Comparison of ENCODE assay signal across 23 cellular contexts in genomic region chr5:64872044-64872443, GRCh38.
DNase-seq lines count a peak whose midpoint lies in the region; ATAC-seq, FAIRE-seq and TF ChIP-seq lines count a peak whose summit lies in the region.
"Had no signal": no experiment of that assay in that cellular context is flagged by ENCODE, and none has a peak within 500 bp of the region (broad histone marks: within the 10 kb centered on the region; RNA-seq: fewer than 3 reads in every experiment).

No MANE protein-coding gene starts in this region.

- H4K8ac ChIP-seq in IMR-90 (ENCODE audit: low read depth in 2 of 2, low read length in 2 of 2) = no peak overlapping the region

- no peak for TF ChIP-seq EP300 in GM12878 (IDR thresholded peaks at IDR 0.05; ENCODE audit: borderline replicate concordance in 1 of 2, control insufficient read depth in 1 of 2, low read depth in 2 of 2, low read length in 2 of 2)

- H3K4me3 ChIP-seq in IMR-90 (ENCODE audit: insufficient read depth, low read depth, low read length) (no peak overlapping the region), GM12878 (no peak overlapping the region), SJCRH30 (no peak overlapping the region)
- H3K4me3 ChIP-seq: SJSA1, thoracic aorta had no signal

- CTCF ChIA-PET in IMR-90 (lab: Yijun Ruan, JAX) (no interaction called here), GM12878 (lab: Yijun Ruan, JAX) (interaction anchor here (0.6 kb wide), 1 partner anchor 114 kb away, joined by 3 read pairs; no protein-coding TSS in a partner anchor)

- dilution Hi-C loops in IMR-90 (cut with HindIII; ENCODE audit: low sequenced_read_pairs, unreplicated experiment) = no loop called here

- BruUV-seq in IMR-90 (replicated peaks; lab: Mats Ljungman, UMichigan) = no TSS peak
- no TSS peak for BruUV-seq in GM12878 (replicated peaks; lab: Mats Ljungman, UMichigan)

- H4K5ac ChIP-seq in IMR-90 (ENCODE audit: low read depth, low read length) = no peak overlapping the region

- no peak overlapping the region for H3K4ac ChIP-seq in IMR-90 (ENCODE audit: low read depth, low read length)

- no peak overlapping the region for H2AFZ ChIP-seq in IMR-90 (replicated peaks; ENCODE audit: low read length, poor library complexity)
- no peak overlapping the region for H2AFZ ChIP-seq in GM12878 (ENCODE audit: control insufficient read depth, low read depth, low read length)

- intact Hi-C loops in IMR-90 (cut with micrococcal nuclease) (loop anchor here (10.0 kb wide), 1 partner anchor 53 kb away; no protein-coding TSS in a partner anchor), GM12878 (cut with micrococcal nuclease; ENCODE audit: unreplicated experiment) (no loop called here)

- H4K20me1 ChIP-seq in IMR-90 (ENCODE audit: insufficient read depth, low read length) (no peaks in the 10 kb centered on the region), GM12878 (ENCODE audit: control insufficient read depth, insufficient read depth) (no peaks in the 10 kb centered on the region)

- no peak for TF ChIP-seq CTCF in IMR-90 (conservative IDR thresholded peaks at IDR 0.05; ENCODE audit: low read depth, low read length)
- no peak for TF ChIP-seq CTCF in GM12878 (IDR thresholded peaks at IDR 0.05 in 2 of 3, conservative IDR thresholded peaks at IDR 0.05 in 1 of 3; ENCODE audit: control insufficient read depth in 2 of 3, extremely low read depth in 1 of 3, insufficient read depth in 1 of 3, low read depth in 3 of 3, low read length in 3 of 3)

- POLR2A ChIA-PET in IMR-90 (lab: Charles Lee; ENCODE audit: unreplicated experiment) = no interaction called here
- POLR2A ChIA-PET in GM12878 (lab: Charles Lee) = no interaction called here

- H3K27ac ChIP-seq in IMR-90 (ENCODE audit: insufficient read depth, low read length) (no peak overlapping the region), GM12878 (ENCODE audit: control insufficient read depth, insufficient read depth) (no peak overlapping the region), SJCRH30 (no peak overlapping the region)
- H3K27ac ChIP-seq: SJSA1, thoracic aorta had no signal

- no peak for TF ChIP-seq POLR2A in IMR-90 (IDR thresholded peaks at IDR 0.05; ENCODE audit: low read depth, low read length)
- TF ChIP-seq POLR2A in GM12878 (IDR thresholded peaks at IDR 0.05; ENCODE audit: low read depth, low read length) = no peak

- H3K4me2 ChIP-seq in IMR-90 (ENCODE audit: low read depth, low read length) = no peak overlapping the region
- H3K4me2 ChIP-seq in GM12878 (ENCODE audit: control insufficient read depth, insufficient read depth) = no peak overlapping the region

- peak; percentile 88 for FAIRE-seq in GM12878 (lab: Jason Lieb, UNC)

- H3K9me3 ChIP-seq in IMR-90 (ENCODE audit: control insufficient read depth, insufficient read depth, low read length) (no peaks in the 10 kb centered on the region), GM12878 (replicated peaks; ENCODE audit: control insufficient read depth, insufficient read depth, low read length) (no peaks in the 10 kb centered on the region), SJCRH30 (replicated peaks) (no peaks in the 10 kb centered on the region)
- H3K9me3 ChIP-seq: SJSA1, thoracic aorta had no signal

- H2AK5ac ChIP-seq in IMR-90 (ENCODE audit: low read depth, low read length) = no peak overlapping the region

- H3K18ac ChIP-seq in IMR-90 (ENCODE audit: low read depth, low read length) = no peak overlapping the region

- no peaks in the 10 kb centered on the region for H3K9me1 ChIP-seq in IMR-90 (ENCODE audit: insufficient read depth, low read length)

- H2BK20ac ChIP-seq in IMR-90 (ENCODE audit: low read depth, low read length) = no peak overlapping the region

- no peak overlapping the region for H2BK15ac ChIP-seq in IMR-90 (ENCODE audit: low read depth, low read length)

- H3K23ac ChIP-seq in IMR-90 (ENCODE audit: low read depth, low read length) = no peak overlapping the region

- H4K91ac ChIP-seq in IMR-90 (ENCODE audit: insufficient read depth, low read depth, low read length) = no peak overlapping the region

- H3K56ac ChIP-seq in IMR-90 (ENCODE audit: extremely low read depth, insufficient read depth, low read length) = no peak overlapping the region

- in situ Hi-C loops in IMR-90 (cut with MboI; ENCODE audit: low sequenced_read_pairs) = no loop called here
- in situ Hi-C loops in GM12878 (cut with MboI) = no loop called here

- no peak overlapping the region for H2AK9ac ChIP-seq in IMR-90 (replicated peaks; ENCODE audit: low read depth, low read length, poor library complexity)

- H3K79me2 ChIP-seq in GM12878 (ENCODE audit: control insufficient read depth, insufficient read depth, low read length) = no peaks in the 10 kb centered on the region

- SMC1A ChIA-PET in GM12878 (lab: Charles Lee; ENCODE audit: uncharacterized antibody, unreplicated experiment) = no interaction called here

- no peak for ATAC-seq in IMR-90 (ENCODE audit: low read depth)
- no peak for ATAC-seq in GM12878
- ATAC-seq: HCT116; natural killer cell treated with Interleukin-12 subunit alpha and Interleukin-12 subunit beta and Interleukin-15 and Interleukin-18, amount 100 ng/mL, for 72 hours; stimulated activated naive B cell treated with anti-CD40 and anti-IgM and Interleukin-4, amounts not matched to agents 10 μg/mL and 1 μg/mL and 100 μg/mL, for 72 hours; WTC11 had no signal

- H3K36me3 ChIP-seq in IMR-90 (ENCODE audit: control insufficient read depth, insufficient read depth, low read length) = no peaks in the 10 kb centered on the region
- no peaks in the 10 kb centered on the region for H3K36me3 ChIP-seq in GM12878 (ENCODE audit: control insufficient read depth in 2 of 2, insufficient read depth in 2 of 2, low read length in 1 of 2)
- no peaks in the 10 kb centered on the region for H3K36me3 ChIP-seq in SJCRH30
- H3K36me3 ChIP-seq: SJSA1, thoracic aorta had no signal

- peaks cover 0 to 4% of the 10 kb centered on the region in 2 experiments; a peak in 1 of 4 replicates for H3K79me1 ChIP-seq in IMR-90 (ENCODE audit: low read depth in 1 of 2, low read length in 2 of 2)

- no peak overlapping the region for H2BK5ac ChIP-seq in IMR-90 (ENCODE audit: low read depth, low read length, poor library complexity, severe bottlenecking)

- H2BK120ac ChIP-seq in IMR-90 (ENCODE audit: low read depth, low read length) = no peak overlapping the region

- peak; percentile 13 for DNase-seq in DMS53 (lab: John Stamatoyannopoulos, UW)
- peak; percentile 50 for DNase-seq in IMR-90
- DNase-seq in GM12878 (ENCODE audit: low read depth, low spot score) = no peak
- DNase-seq in kidney glomerular epithelial cell (lab: John Stamatoyannopoulos, UW) = peak; percentile 15
- DNase-seq in SJCRH30 = no peak
- DNase-seq in NCI-H187 (lab: John Stamatoyannopoulos, UW) = no peak
- DNase-seq in retina = no peak
- DNase-seq in NCI-H1436 (lab: John Stamatoyannopoulos, UW) = no peak
- DNase-seq: activated CD4-positive, alpha-beta memory T cell treated with anti-CD3 and anti-CD28 coated beads for 36 hours; activated gamma-delta T cell; CD4-positive, alpha-beta memory T cell; dermis blood vessel endothelial cell; NCI-H146; NCI-H2171 treated with DMSO at 0.1 percent for 48 hours; NCI-H82; posterior cingulate gyrus; stimulated activated CD4-positive, alpha-beta T cell treated with anti-CD3 and anti-CD28 coated beads, Interleukin-2, amount 100 ng/mL, for 24 hours; stimulated activated naive B cell treated with anti-CD40 and anti-IgM and Interleukin-4, amounts not matched to agents 10 μg/mL and 1 μg/mL and 100 μg/mL, for 72 hours had no signal

- H3K9ac ChIP-seq in IMR-90 (ENCODE audit: low read depth, low read length) (no peak overlapping the region), GM12878 (ENCODE audit: control insufficient read depth, insufficient read depth, low read length) (no peak overlapping the region)

- H3K14ac ChIP-seq in IMR-90 (replicated peaks; ENCODE audit: low read depth, low read length) = no peak overlapping the region

- RAD21 ChIA-PET in GM12878 (lab: Charles Lee; ENCODE audit: unreplicated experiment) = no interaction called here

- H3K4me1 ChIP-seq in IMR-90 (ENCODE audit: control insufficient read depth, insufficient read depth, low read length) (peaks cover 4% of the 10 kb centered on the region), GM12878 (ENCODE audit: control insufficient read depth, insufficient read depth, low read length) (no peaks in the 10 kb centered on the region), SJCRH30 (no peaks in the 10 kb centered on the region)

- no peak for TF ChIP-seq RAD21 in IMR-90 (IDR thresholded peaks at IDR 0.05; ENCODE audit: low read length)
- no peak for TF ChIP-seq RAD21 in GM12878 (IDR thresholded peaks at IDR 0.05; ENCODE audit: insufficient read depth, low read depth, low read length)

- no CpG with 5 or more reads among the region's 1 CpG for WGBS in IMR-90 (ENCODE audit: extremely low coverage in 2 of 2, insufficient read length in 1 of 2), 2 experiments
- 91% methylated on average over 1 of the region's 1 CpG for WGBS in GM12878 (ENCODE audit: insufficient coverage, insufficient replicate concordance, low lambda C conversion rate, missing lambda C conversion rate)

- no peaks in the 10 kb centered on the region for H3K27me3 ChIP-seq in IMR-90 (ENCODE audit: control insufficient read depth, insufficient read depth, low read length)
- no peaks in the 10 kb centered on the region for H3K27me3 ChIP-seq in GM12878 (replicated peaks in 1 of 2; ENCODE audit: control insufficient read depth in 2 of 2, insufficient read depth in 2 of 2, low read length in 1 of 2)
- no peaks in the 10 kb centered on the region for H3K27me3 ChIP-seq in SJCRH30
- H3K27me3 ChIP-seq: SJSA1 had no signal

TF ChIP-seq in IMR-90, 13 proteins besides CTCF, POLR2A, EP300 and RAD21 (continues in another document):
- TF ChIP-seq USF2 (IDR thresholded peaks at IDR 0.05; ENCODE audit: low read depth, low read length) (no peak), RCOR1 (IDR thresholded peaks at IDR 0.05; ENCODE audit: insufficient replicate concordance, low read length) (no peak), FOS (IDR thresholded peaks at IDR 0.05; ENCODE audit: low read depth, low read length) (no peak)

TF ChIP-seq in GM12878, 131 proteins besides CTCF, POLR2A, EP300 and RAD21 (continues in another document):
- TF ChIP-seq PAX5 (IDR thresholded peaks at IDR 0.05; ENCODE audit: borderline replicate concordance, low read depth, low read length) (no peak), ZNF274 (IDR thresholded peaks at IDR 0.05; ENCODE audit: insufficient read depth, insufficient read length) (no peak), ESRRA (IDR thresholded peaks at IDR 0.05; ENCODE audit: low read length) (no peak), ELK1 (IDR thresholded peaks at IDR 0.05; ENCODE audit: low read depth, low read length) (no peak)

Comparison
In these comparisons a context has a peak if more than half of its experiments do, and no peak if none do; other contexts are left out.
1. DNase-seq: peak in DMS53 (single experiment), IMR-90 (single experiment) and kidney glomerular epithelial cell (single experiment); none in GM12878 (single experiment), SJCRH30 (0 of 2), NCI-H187 (0 of 2), retina (single experiment) and NCI-H1436 (single experiment).